Comparison of ENCODE assay signal across 8 cellular contexts in genomic region chr17:10618202-10618635, GRCh38. TPM values are rescaled to one million over a fixed set of nuclear protein-coding genes. Genes with fewer than 3 reads are reported as not detected.
DNase-seq lines count a peak whose midpoint lies in the region; ATAC-seq and TF ChIP-seq lines count a peak whose summit lies in the region.

No MANE protein-coding gene starts in this region.

- WGBS in thyroid gland, 2 donors, result 17 to 31% methylated on average over 5 to 7 of the region's 7 CpGs

- no peak overlapping the region for H3K9ac ChIP-seq in OCI-LY1 (ENCODE audit: low read length)

- H3K27me3 Mint-ChIP-seq in activated T-cell treated with anti-CD3 and anti-CD28 coated beads, Interleukin-2, amount 50 U/mL, for 24 hours, result no peaks in the 10 kb centered on the region

- no peaks in the 10 kb centered on the region for H3K79me2 ChIP-seq in OCI-LY1 (ENCODE audit: insufficient read depth, low read length)

- H3F3A ChIP-seq in OCI-LY1 (ENCODE audit: insufficient read depth, low read length), result no peaks in the 10 kb centered on the region

- no peak overlapping the region for H3K4me3 ChIP-seq in OCI-LY1 (ENCODE audit: low read depth, low read length, poor library complexity, severe bottlenecking)
- no peak overlapping the region for H3K4me3 ChIP-seq in fibroblast of pulmonary artery (replicated peaks; ENCODE audit: low read depth, low read length)
- H3K4me3 ChIP-seq in thyroid gland (replicated peaks in 1 of 3), result no peak overlapping the region

- no peaks in the 10 kb centered on the region for H4K20me1 ChIP-seq in OCI-LY1 (ENCODE audit: insufficient read depth, low read length)

- peaks cover 1% of the 10 kb centered on the region for H3K4me1 Mint-ChIP-seq in activated T-cell treated with anti-CD3 and anti-CD28 coated beads, Interleukin-2, amount 50 U/mL, for 24 hours (ENCODE audit: low read depth)

- intact Hi-C loops in thyroid gland (cut with DNase I), result no loop called here

- no peak for TF ChIP-seq POLR2A in thyroid gland (IDR thresholded peaks at IDR 0.05)

- no peaks in the 10 kb centered on the region for H3K36me3 Mint-ChIP-seq in activated T-cell treated with anti-CD3 and anti-CD28 coated beads, Interleukin-2, amount 50 U/mL, for 24 hours (ENCODE audit: low read depth)

- peak; percentile 71 for DNase-seq in activated T-cell treated with anti-CD3 and anti-CD28 coated beads, Interleukin-2, amount 50 U/mL, for 24 hours
- DNase-seq in fibroblast of pulmonary artery (ENCODE audit: low read depth) (peak; percentile 79), nucleus accumbens (lab: John Stamatoyannopoulos, UW) (peak in 49 of 56 donors; percentile 6 to 76 (median 43)), thyroid gland (peak; percentile 61 to 71)

- no peak overlapping the region for H3K4me3 Mint-ChIP-seq in activated T-cell treated with anti-CD3 and anti-CD28 coated beads, Interleukin-2, amount 50 U/mL, for 24 hours

- no peak overlapping the region for H2AFZ ChIP-seq in OCI-LY1 (ENCODE audit: low read length)

- ATAC-seq in GM19035 (IDR thresholded peaks at IDR 0.05; ENCODE audit: unreplicated experiment) (peak; percentile 68), HG03469 (IDR thresholded peaks at IDR 0.05; ENCODE audit: unreplicated experiment) (peak; percentile 78)

- H3K9me2 ChIP-seq in OCI-LY1 (ENCODE audit: low read depth, low read length), result no peaks in the 10 kb centered on the region

- H3K4me2 ChIP-seq in OCI-LY1 (ENCODE audit: low read length), result no peak overlapping the region

- H3K27ac ChIP-seq in C4-2B, result no peak overlapping the region
- H3K27ac ChIP-seq in OCI-LY1 (ENCODE audit: low read depth, low read length, poor library complexity, severe bottlenecking), result no peak overlapping the region
- H3K27ac ChIP-seq in thyroid gland, result no peak overlapping the region

- no peak overlapping the region for H3K27ac Mint-ChIP-seq in activated T-cell treated with anti-CD3 and anti-CD28 coated beads, Interleukin-2, amount 50 U/mL, for 24 hours

- H3K4me1 ChIP-seq in OCI-LY1 (ENCODE audit: insufficient read depth, low read length, severe bottlenecking) (no peaks in the 10 kb centered on the region), thyroid gland (no peaks in the 10 kb centered on the region)

- H3K9me3 ChIP-seq in OCI-LY1 (ENCODE audit: low read length) (no peaks in the 10 kb centered on the region), thyroid gland (no peaks in the 10 kb centered on the region)

- H3K27me3 ChIP-seq in OCI-LY1 (ENCODE audit: insufficient read depth, low read length) (no peaks in the 10 kb centered on the region), thyroid gland (no peaks in the 10 kb centered on the region)

- TF ChIP-seq CTCF in C4-2B (conservative IDR thresholded peaks at IDR 0.05) (peak; percentile 97), OCI-LY1 (IDR thresholded peaks at IDR 0.05; ENCODE audit: low read length) (peak; percentile 85), fibroblast of pulmonary artery (IDR thresholded peaks at IDR 0.05; ENCODE audit: low read length, missing control alignments) (peak; percentile 98), thyroid gland (IDR thresholded peaks at IDR 0.05) (peak; percentile 40 to 86 (median 66))

- H3K36me3 ChIP-seq in OCI-LY1 (ENCODE audit: insufficient read depth, low read length) (no peaks in the 10 kb centered on the region), thyroid gland (no peaks in the 10 kb centered on the region)

- no peaks in the 10 kb centered on the region for H3K9me3 Mint-ChIP-seq in activated T-cell treated with anti-CD3 and anti-CD28 coated beads, Interleukin-2, amount 50 U/mL, for 24 hours

RNA-seq across cellular contexts. Expression of gene MYH3, which starts 38.9 kb away (rescaled TPM):
- 1 to 10 TPM; 3.3 to 5.4 (median 3.5) TPM for total RNA-seq in thyroid gland
